8 cellular contexts compared by ENCODE assay signal in genomic region chr17:77451894-77452852, GRCh38.
DNase-seq lines count a peak whose midpoint lies in the region; ATAC-seq, FAIRE-seq and TF ChIP-seq lines count a peak whose summit lies in the region.

No MANE protein-coding gene starts in this region.

- no peak for TF ChIP-seq CTCF in AG09309 (IDR thresholded peaks at IDR 0.05; ENCODE audit: control insufficient read depth, insufficient read depth, low read depth, low read length, missing control alignments)
- no peak for TF ChIP-seq CTCF in lung (IDR thresholded peaks at IDR 0.05; ENCODE audit: control extremely low read depth, extremely low read depth)

- H3K9ac ChIP-seq in duodenal mucosa (ENCODE audit: low read depth in 1 of 2, low read length in 2 of 2) = peak overlapping the region; percentile 79 to 91

- H3K4me1 ChIP-seq in SJCRH30 = peaks cover 26% of the 10 kb centered on the region
- H3K4me1 ChIP-seq in duodenal mucosa (ENCODE audit: control insufficient read depth in 1 of 2, insufficient read depth in 2 of 2, low read length in 2 of 2) = peaks cover 65 to 77% of the 10 kb centered on the region in 2 donors
- peaks cover 4 to 42% of the 10 kb centered on the region in 2 donors for H3K4me1 ChIP-seq in lung (ENCODE audit: control insufficient read depth in 2 of 2, insufficient read depth in 2 of 2, low read length in 2 of 2)

- peak; percentile 69 for FAIRE-seq in GM19239 (lab: Jason Lieb, UNC)

- DNase-seq in AG09309 (ENCODE audit: low read depth) (no peak), GM19239 (ENCODE audit: insufficient read length, low spot score) (no peak), SJCRH30 (peak; percentile 86 to 89), lung (ENCODE audit: low spot score) (no peak), superior temporal gyrus (ENCODE audit: extremely low spot score) (peak; percentile 86), NCI-H774 (lab: John Stamatoyannopoulos, UW) (no peak)

- H3K36me3 ChIP-seq in SJCRH30 (no peaks in the 10 kb centered on the region), duodenal mucosa (ENCODE audit: control insufficient read depth in 1 of 2, insufficient read depth in 2 of 2, low read length in 2 of 2) (peaks cover 0 to 6% of the 10 kb centered on the region in 2 donors), lung (ENCODE audit: control insufficient read depth in 2 of 2, insufficient read depth in 2 of 2, low read length in 2 of 2) (no peaks in the 10 kb centered on the region)

- ATAC-seq in lung (ENCODE audit: insufficient read depth, low FRiP score) = peak; percentile 15
- ATAC-seq in HG03159 (IDR thresholded peaks at IDR 0.05; ENCODE audit: unreplicated experiment) = no peak

- H3K27me3 ChIP-seq in SJCRH30 (no peaks in the 10 kb centered on the region), duodenal mucosa (ENCODE audit: control insufficient read depth in 1 of 2, insufficient read depth in 2 of 2, low read length in 2 of 2) (no peaks in the 10 kb centered on the region), lung (ENCODE audit: control insufficient read depth, insufficient read depth) (no peaks in the 10 kb centered on the region)

- WGBS in lung, 2 donors = 7 to 8% methylated on average over 30 of the region's 30 CpGs

- peak overlapping the region; percentile 89 for H3K27ac ChIP-seq in SJCRH30
- H3K27ac ChIP-seq in duodenal mucosa (ENCODE audit: low read depth, low read length) = peak overlapping the region; percentile 73
- H3K27ac ChIP-seq in lung (ENCODE audit: low read depth in 1 of 2, low read length in 1 of 2) = peak overlapping the region; percentile 37 to 62

- H3K4me3 ChIP-seq in AG09309 (ENCODE audit: control insufficient read depth, low read depth, low read length) (peak overlapping the region; percentile 34), SJCRH30 (peak overlapping the region; percentile 60), duodenal mucosa (ENCODE audit: low read depth in 1 of 2, low read length in 2 of 2) (peak overlapping the region; percentile 81 to 84), lung (no peak overlapping the region)

- H3K9me3 ChIP-seq in SJCRH30 (replicated peaks) (no peaks in the 10 kb centered on the region), duodenal mucosa (ENCODE audit: control insufficient read depth in 1 of 2, low read length in 2 of 2) (no peaks in the 10 kb centered on the region), lung (ENCODE audit: control insufficient read depth in 2 of 2, insufficient read depth in 1 of 2, low read length in 1 of 2) (no peaks in the 10 kb centered on the region)

Comparison
In these comparisons a context has a peak if more than half of its experiments do, and no peak if none do; other contexts are left out.
1. DNase-seq: peak in SJCRH30 (2 of 2) and superior temporal gyrus (single experiment); none in AG09309 (single experiment), GM19239 (single experiment), lung (single experiment) and NCI-H774 (single experiment).
2. Peak in every context shown above with its lines, with median percentiles within 50 percentile points of each other: H3K27ac ChIP-seq.